ENCODE assay signal across 22 cellular contexts in the genomic region with DNA sequence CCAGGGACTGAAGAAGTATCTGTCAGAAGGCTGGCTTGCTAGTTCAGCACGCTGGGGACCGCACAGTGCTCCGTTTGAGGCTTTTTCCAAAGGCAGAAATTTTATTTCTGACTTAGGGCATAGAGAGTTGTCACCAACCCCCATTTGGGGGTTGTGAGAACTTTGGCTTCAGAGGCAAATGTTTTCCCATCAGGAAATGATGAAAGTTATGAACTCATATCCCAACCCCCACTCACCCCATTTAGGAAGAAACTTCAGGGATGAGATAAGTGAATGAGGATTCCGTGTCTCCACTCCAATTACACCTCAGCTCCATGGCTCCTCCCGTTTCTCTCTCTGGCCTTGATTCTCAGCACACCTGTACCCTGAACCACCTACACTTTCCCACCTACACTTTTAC. TPM values are rescaled to one million over a fixed set of nuclear protein-coding genes. Genes with fewer than 3 reads are reported as not detected.
A peak's percentile ranks its signal among the peaks of the same experiment; 100 is the strongest.
DNase-seq lines count a peak whose midpoint lies in the region; FAIRE-seq and TF ChIP-seq lines count a peak whose summit lies in the region.
"Had no signal": no experiment of that assay in that cellular context is flagged by ENCODE, and none has a peak within 500 bp of the region (broad histone marks: within the 10 kb centered on the region; RNA-seq: fewer than 3 reads in every experiment).

No MANE protein-coding gene starts in this region.

- no peaks in the 10 kb centered on the region for H3K9me3 Mint-ChIP-seq in astrocyte (ENCODE audit: unreplicated experiment)

- WGBS in GM23248 (ENCODE audit: low coverage in 1 of 2, low lambda C conversion rate in 2 of 2, missing lambda C conversion rate in 2 of 2), 2 experiments = 70 to 74% methylated on average over 5 of the region's 5 CpGs

- no peaks in the 10 kb centered on the region for H3K9me2 ChIP-seq in GM23248 (ENCODE audit: insufficient read depth)

- H3K9ac ChIP-seq in GM23248 (no peak overlapping the region), astrocyte (ENCODE audit: low read length) (no peak overlapping the region)

- H2AFZ ChIP-seq in GM23248 = 0 out of 2 replicates have a peak overlapping the region, but pooled peaks have one; percentile 19
- H2AFZ ChIP-seq in astrocyte (ENCODE audit: low read depth, low read length) = no peak overlapping the region

- no peak overlapping the region for H3K4me3 ChIP-seq in GM23248
- H3K4me3 ChIP-seq in astrocyte (ENCODE audit: insufficient read depth, low read depth, low read length) = no peak overlapping the region
- no peak overlapping the region for H3K4me3 ChIP-seq in tibial artery
- H3K4me3 ChIP-seq: A549, SJCRH30 had no signal

- TF ChIP-seq CTCF in astrocyte (IDR thresholded peaks at IDR 0.05; ENCODE audit: insufficient read depth, low read depth, low read length) = no peak
- TF ChIP-seq CTCF in tibial artery (IDR thresholded peaks at IDR 0.05) = no peak

- no peaks in the 10 kb centered on the region for H3K9me3 ChIP-seq in GM23248 (ENCODE audit: low read depth)
- H3K9me3 ChIP-seq in astrocyte (ENCODE audit: insufficient read depth, low read depth, low read length) = no peaks in the 10 kb centered on the region
- H3K9me3 ChIP-seq in tibial artery = no peaks in the 10 kb centered on the region
- H3K9me3 ChIP-seq: A549, BE2C, SJCRH30 had no signal

- no peaks in the 10 kb centered on the region for H3K27me3 Mint-ChIP-seq in astrocyte (ENCODE audit: low read depth, unreplicated experiment)

- H3K4me2 ChIP-seq in GM23248 (ENCODE audit: unreplicated experiment) (no peak overlapping the region), astrocyte (ENCODE audit: low read length) (no peak overlapping the region)
- H3K4me2 ChIP-seq: A549 had no signal

- DNase-seq in GM23248 (no peak), astrocyte (ENCODE audit: low read depth) (no peak), dermis microvascular lymphatic vessel endothelial cell (ENCODE audit: low read depth in 2 of 2) (peak; percentile 75), lung microvascular endothelial cell (ENCODE audit: low read depth in 2 of 2) (peak; percentile 73 to 86), ecto neural progenitor cell (ENCODE audit: low spot score) (no peak), HuH-7.5 (ENCODE audit: low spot score) (no peak), tibial artery (no peak)
- DNase-seq: BE2C, DMS53, EL, GF-D8, KBM-7, NCI-H1092 treated with DMSO at 0.1 percent for 48 hours, NCI-H146, NCI-H2029, NCI-H226, NCI-H524, NCI-H82, SJCRH30 had no signal

- H3F3A ChIP-seq in GM23248 (ENCODE audit: insufficient read depth) = no peaks in the 10 kb centered on the region

- in situ Hi-C loops in GM23248 (cut with MboI) = no loop called here

- FAIRE-seq in astrocyte (lab: Jason Lieb, UNC) = peak; percentile 32
- FAIRE-seq: A549, D721Med, H1 had no signal

- H3K4me3 Mint-ChIP-seq in astrocyte (ENCODE audit: unreplicated experiment) = peak overlapping the region; percentile 54

- H3K79me2 ChIP-seq in GM23248 (ENCODE audit: insufficient read depth) (no peaks in the 10 kb centered on the region), astrocyte (ENCODE audit: insufficient read depth, low read length) (no peaks in the 10 kb centered on the region)

- peak overlapping the region; percentile 72 for H3K27ac Mint-ChIP-seq in astrocyte (ENCODE audit: unreplicated experiment)

- H3K4me1 ChIP-seq in GM23248 (ENCODE audit: insufficient read depth) = peaks cover 15% of the 10 kb centered on the region
- H3K4me1 ChIP-seq in astrocyte (ENCODE audit: insufficient read depth, low read length) = peaks cover 4% of the 10 kb centered on the region
- H3K4me1 ChIP-seq in tibial artery = no peaks in the 10 kb centered on the region
- H3K4me1 ChIP-seq: SJCRH30 had no signal

- H3K36me3 Mint-ChIP-seq in astrocyte (ENCODE audit: low read depth, unreplicated experiment) = no peaks in the 10 kb centered on the region

- H4K20me1 ChIP-seq in GM23248 (ENCODE audit: insufficient read depth) (no peaks in the 10 kb centered on the region), astrocyte (ENCODE audit: insufficient read depth, low read length) (no peaks in the 10 kb centered on the region)

- peaks cover 10% of the 10 kb centered on the region for H3K4me1 Mint-ChIP-seq in astrocyte (ENCODE audit: low read depth, unreplicated experiment)

- H3K36me3 ChIP-seq in GM23248 (ENCODE audit: low read depth) = no peaks in the 10 kb centered on the region
- H3K36me3 ChIP-seq in astrocyte (ENCODE audit: insufficient read depth, low read length) = no peaks in the 10 kb centered on the region
- no peaks in the 10 kb centered on the region for H3K36me3 ChIP-seq in tibial artery
- H3K36me3 ChIP-seq: BE2C, SJCRH30 had no signal

- H3K27me3 ChIP-seq in GM23248 (replicated peaks; ENCODE audit: insufficient read depth) (no peaks in the 10 kb centered on the region), astrocyte (ENCODE audit: insufficient read depth, low read length) (no peaks in the 10 kb centered on the region), tibial artery (no peaks in the 10 kb centered on the region)
- H3K27me3 ChIP-seq: BE2C, SJCRH30 had no signal

- intact Hi-C loops in tibial artery (cut with DNase I; ENCODE audit: low total_unique reads) = loop anchor here (10.0 kb wide), 1 partner anchor 118 kb away; the partner anchor contains the start of genes FTSJ1 and SLC38A5

- H3K27ac ChIP-seq in GM23248 = no peak overlapping the region
- no peak overlapping the region for H3K27ac ChIP-seq in astrocyte (ENCODE audit: low read depth, low read length)
- no peak overlapping the region for H3K27ac ChIP-seq in tibial artery
- H3K27ac ChIP-seq: SJCRH30 had no signal

RNA-seq across cellular contexts. Expression of gene WDR13, which starts 4.3 kb away (rescaled TPM):
- 120 and 149 TPM in 2 replicates for total RNA-seq in GM23248 (2014; rRNA removed; shearing (Covaris generic))
- 89.7 and 92.4 TPM in 2 replicates for polyA plus RNA-seq in GM23248 (2016; fragmentation: Nextera tagmentation; extraction: Ambion mirVana)
- total RNA-seq in astrocyte (63.4 and 65.4 TPM in 2 replicates), dermis microvascular lymphatic vessel endothelial cell (116 and 123 TPM in 2 replicates), lung microvascular endothelial cell (88.7 and 90.9 TPM in 2 replicates)

RNA-seq across cellular contexts. Expression of gene RBM3, which starts 18.7 kb away (rescaled TPM):
- 188 and 210 TPM in 2 replicates for total RNA-seq in GM23248 (2014; rRNA removed; shearing (Covaris generic))
- 143 and 150 TPM in 2 replicates for polyA plus RNA-seq in GM23248 (2016; fragmentation: Nextera tagmentation; extraction: Ambion mirVana)
- total RNA-seq in astrocyte (264 and 265 TPM in 2 replicates), dermis microvascular lymphatic vessel endothelial cell (379 and 393 TPM in 2 replicates), lung microvascular endothelial cell (86.1 and 320 TPM in 2 replicates)

RNA-seq across cellular contexts. Expression of gene TBC1D25, which starts 53.5 kb away (rescaled TPM):
- total RNA-seq in GM23248 (2014; rRNA removed; shearing (Covaris generic)) = 7.9 and 8.2 TPM in 2 replicates
- 8.5 and 8.6 TPM in 2 replicates for polyA plus RNA-seq in GM23248 (2016; fragmentation: Nextera tagmentation; extraction: Ambion mirVana)
- total RNA-seq in astrocyte (13.1 and 13.6 TPM in 2 replicates), dermis microvascular lymphatic vessel endothelial cell (4.5 and 9.6 TPM in 2 replicates), lung microvascular endothelial cell (4.1 and 7.9 TPM in 2 replicates)

Comparison
In these comparisons a context has a peak if more than half of its experiments do, and no peak if none do; other contexts are left out.
1. DNase-seq: peak in dermis microvascular lymphatic vessel endothelial cell (2 of 2) and lung microvascular endothelial cell (2 of 2); none in GM23248 (single experiment), astrocyte (single experiment), ecto neural progenitor cell (single experiment), HuH-7.5 (single experiment) and tibial artery (0 of 2).